Comparison of ENCODE assay signal across 16 cellular contexts in the genomic region with DNA sequence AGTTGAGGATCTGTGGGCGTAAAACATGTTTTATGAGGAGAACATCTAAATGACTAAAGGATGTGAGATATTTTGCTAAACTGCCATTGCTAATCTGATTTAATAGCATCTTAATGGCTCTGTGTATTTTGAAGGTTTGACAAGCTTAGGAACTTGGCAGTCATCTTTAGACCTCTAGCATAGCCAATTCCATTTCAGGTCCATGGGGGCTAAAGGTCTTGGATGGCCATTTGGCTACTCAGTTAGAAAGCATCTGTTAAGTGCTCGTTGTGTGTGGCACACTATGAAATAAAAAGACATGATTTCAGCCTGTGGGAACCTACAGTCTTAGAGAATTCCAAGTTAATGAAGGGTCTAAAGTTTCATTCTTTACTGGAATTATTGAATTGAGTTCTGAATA.
DNase-seq lines count a peak whose midpoint lies in the region; ATAC-seq and TF ChIP-seq lines count a peak whose summit lies in the region.
"Had no signal": no experiment of that assay in that cellular context is flagged by ENCODE, and none has a peak within 500 bp of the region (broad histone marks: within the 10 kb centered on the region; RNA-seq: fewer than 3 reads in every experiment).

No MANE protein-coding gene starts in this region.

- intact Hi-C loops in left cardiac atrium (cut with DNase I), result no loop called here

- H3K27ac ChIP-seq in right atrium auricular region, result no peak overlapping the region

- ATAC-seq in left cardiac atrium (peak; percentile 34 to 47), left lobe of liver (peak; percentile 44), HG03520 (IDR thresholded peaks at IDR 0.05; ENCODE audit: unreplicated experiment) (no peak)
- ATAC-seq: HCT116 had no signal

- no peaks in the 10 kb centered on the region for H3K27me3 ChIP-seq in right atrium auricular region
- H3K27me3 ChIP-seq: BE2C had no signal

- no peak overlapping the region for H3K4me3 ChIP-seq in right atrium auricular region

- H3K36me3 ChIP-seq in right atrium auricular region, result no peaks in the 10 kb centered on the region
- H3K36me3 ChIP-seq: BE2C had no signal

- in situ Hi-C loops in G401 (cut with HindIII; ENCODE audit: low sequenced_read_pairs), result no loop called here

- no peak for TF ChIP-seq CTCF in right atrium auricular region (IDR thresholded peaks at IDR 0.05)

- DNase-seq in left cardiac atrium (no peak), right atrium auricular region (ENCODE audit: low spot score) (no peak), G401 (ENCODE audit: low spot score) (peak; percentile 88), left lobe of liver (ENCODE audit: low spot score) (no peak), mesenteric fat pad (ENCODE audit: low spot score) (no peak)
- no peak for DNase-seq in activated naive CD4-positive, alpha-beta T cell treated with anti-CD3 and anti-CD28 coated beads, Interleukin-2, amount 50 U/mL, for 16 hours
- DNase-seq: BE2C; CD4-positive, CD25-positive, alpha-beta regulatory T cell; CD8-positive, alpha-beta memory T cell; COR-L47; GDM1; GOT3; H7; HFFc6 had no signal

- no peaks in the 10 kb centered on the region for H3K9me3 ChIP-seq in right atrium auricular region
- H3K9me3 ChIP-seq: BE2C had no signal

- no peaks in the 10 kb centered on the region for H3K4me1 ChIP-seq in right atrium auricular region
- H3K4me1 ChIP-seq: BE2C had no signal
